9 cellular contexts compared by ENCODE assay signal in the genomic region with DNA sequence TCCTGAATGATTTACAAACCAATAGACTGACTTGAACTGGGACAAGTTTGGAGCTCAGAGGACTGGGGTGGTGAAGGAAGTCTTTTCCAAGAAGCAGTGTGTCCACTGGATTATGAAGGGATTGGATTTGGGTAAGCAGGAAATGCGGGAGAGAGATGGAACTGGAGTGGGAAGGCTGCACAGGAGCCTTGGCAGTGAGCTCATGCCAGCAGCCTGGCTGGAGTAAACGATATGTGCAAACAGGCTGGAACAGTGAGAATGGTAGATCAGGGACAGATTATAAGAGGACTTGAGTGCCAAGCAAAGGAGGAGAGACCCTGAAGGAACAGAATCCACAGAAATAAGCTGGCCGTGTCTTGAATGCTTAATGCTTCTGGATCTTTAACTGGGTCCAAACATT.
DNase-seq lines count a peak whose midpoint lies in the region; TF ChIP-seq lines count a peak whose summit lies in the region.
"Had no signal": no experiment of that assay in that cellular context is flagged by ENCODE, and none has a peak within 500 bp of the region (broad histone marks: within the 10 kb centered on the region; RNA-seq: fewer than 3 reads in every experiment).

No MANE protein-coding gene starts in this region.

- peaks cover 74% of the 10 kb centered on the region for H3K4me1 Mint-ChIP-seq in Caco-2 (ENCODE audit: low read depth, unreplicated experiment)

- H3K27me3 ChIP-seq in Caco-2 (replicated peaks; ENCODE audit: control insufficient read depth, insufficient read depth, low read length) = no peaks in the 10 kb centered on the region
- H3K27me3 ChIP-seq in mesendoderm (ENCODE audit: insufficient read depth, low read length, poor library complexity) = no peaks in the 10 kb centered on the region

- no peak overlapping the region for H3K4me2 ChIP-seq in mesendoderm (ENCODE audit: low read length)

- DNase-seq in Caco-2 (no peak), mesendoderm (no peak), globus pallidus (ENCODE audit: low spot score) (no peak), NCI-H1105 (lab: John Stamatoyannopoulos, UW) (no peak), caudate nucleus (lab: John Stamatoyannopoulos, UW) (no peak)
- DNase-seq: DMS153, GF-D8 had no signal

- H3K27ac Mint-ChIP-seq in Caco-2 (ENCODE audit: unreplicated experiment) = peak overlapping the region; percentile 89

- H2AK5ac ChIP-seq in mesendoderm (ENCODE audit: low read length) = peak overlapping the region; percentile 94

- peak overlapping the region; percentile 95; the same call in 1 of the 2 replicates for H3K27ac ChIP-seq in VCaP
- no peak overlapping the region for H3K27ac ChIP-seq in mesendoderm (ENCODE audit: low read depth, low read length)
- no peak overlapping the region for H3K27ac ChIP-seq in caudate nucleus (ENCODE audit: low read depth, low read length)

- peaks cover 84% of the 10 kb centered on the region for H3K4me1 ChIP-seq in Caco-2
- H3K4me1 ChIP-seq in mesendoderm (ENCODE audit: control insufficient read depth, low read depth, low read length) = peaks cover 17% of the 10 kb centered on the region
- H3K4me1 ChIP-seq: HAP-1 had no signal

- TF ChIP-seq CTCF in Caco-2 (IDR thresholded peaks at IDR 0.05; ENCODE audit: insufficient read depth in 1 of 2, low read depth in 1 of 2, low read length in 1 of 2, severe bottlenecking in 1 of 2, unreplicated experiment in 1 of 2) (no peak), VCaP (conservative IDR thresholded peaks at IDR 0.05) (no peak)

- H3K4me3 Mint-ChIP-seq in Caco-2 (ENCODE audit: unreplicated experiment) = no peak overlapping the region

- WGBS in mesendoderm (ENCODE audit: extremely low coverage, insufficient coverage, low lambda C conversion rate) = no CpG with 5 or more reads among the region's 3 CpGs

- H3K79me2 ChIP-seq in mesendoderm (ENCODE audit: control insufficient read depth, insufficient read depth, low read length) = no peaks in the 10 kb centered on the region

- H3K36me3 ChIP-seq in Caco-2 (ENCODE audit: control insufficient read depth, insufficient read depth, low read length) (no peaks in the 10 kb centered on the region), mesendoderm (ENCODE audit: control insufficient read depth, insufficient read depth, low read length) (no peaks in the 10 kb centered on the region)
- H3K36me3 ChIP-seq: HAP-1 had no signal

- no peaks in the 10 kb centered on the region for H3K9me3 ChIP-seq in Caco-2
- H3K9me3 ChIP-seq: HAP-1 had no signal

- H3K79me1 ChIP-seq in mesendoderm (ENCODE audit: low read length) = no peaks in the 10 kb centered on the region

- no peak overlapping the region for H2BK120ac ChIP-seq in mesendoderm (ENCODE audit: low read depth, low read length)

- H3K4ac ChIP-seq in mesendoderm (ENCODE audit: low read depth, low read length) = no peak overlapping the region

- peak overlapping the region; percentile 39 for H2BK5ac ChIP-seq in mesendoderm (ENCODE audit: low read length)

- intact Hi-C loops in Caco-2 (cut with micrococcal nuclease; ENCODE audit: unreplicated experiment) = no loop called here

- no peak overlapping the region for H3K56ac ChIP-seq in mesendoderm (ENCODE audit: low read length)

- peaks cover 13% of the 10 kb centered on the region for H3K36me3 Mint-ChIP-seq in Caco-2 (ENCODE audit: insufficient read depth, unreplicated experiment)

- H3K9me3 Mint-ChIP-seq in Caco-2 (ENCODE audit: unreplicated experiment) = no peaks in the 10 kb centered on the region

- CTCF ChIA-PET in Caco-2 (lab: Charles Lee) = interaction anchor here (1.1 kb wide), 1 partner anchor 50 kb away, joined by 4 read pairs; no protein-coding TSS in a partner anchor

- no TSS peak for BruUV-seq in Caco-2 (replicated peaks; lab: Mats Ljungman, UMichigan)

- H3K23ac ChIP-seq in mesendoderm (ENCODE audit: low read length) = no peak overlapping the region

- no peak overlapping the region for H3K4me3 ChIP-seq in Caco-2 (ENCODE audit: low read depth, low read length)
- no peak overlapping the region for H3K4me3 ChIP-seq in mesendoderm (ENCODE audit: low read length)
- H3K4me3 ChIP-seq: HAP-1 had no signal

- no peak overlapping the region for H4K5ac ChIP-seq in mesendoderm (ENCODE audit: low read length)

- no peak overlapping the region for H4K8ac ChIP-seq in mesendoderm (ENCODE audit: low read depth, low read length)

- no peak overlapping the region for H3K9ac ChIP-seq in mesendoderm (ENCODE audit: low read length)

- H3K18ac ChIP-seq in mesendoderm (ENCODE audit: low read length) = no peak overlapping the region

- H2BK15ac ChIP-seq in mesendoderm (replicated peaks; ENCODE audit: low read depth) = no peak overlapping the region

- H3K27me3 Mint-ChIP-seq in Caco-2 (ENCODE audit: insufficient read depth, unreplicated experiment) = no peaks in the 10 kb centered on the region

- POLR2A ChIA-PET in Caco-2 (lab: Charles Lee) = no interaction called here
